ENCODE assay signal across 31 cellular contexts in the genomic region with DNA sequence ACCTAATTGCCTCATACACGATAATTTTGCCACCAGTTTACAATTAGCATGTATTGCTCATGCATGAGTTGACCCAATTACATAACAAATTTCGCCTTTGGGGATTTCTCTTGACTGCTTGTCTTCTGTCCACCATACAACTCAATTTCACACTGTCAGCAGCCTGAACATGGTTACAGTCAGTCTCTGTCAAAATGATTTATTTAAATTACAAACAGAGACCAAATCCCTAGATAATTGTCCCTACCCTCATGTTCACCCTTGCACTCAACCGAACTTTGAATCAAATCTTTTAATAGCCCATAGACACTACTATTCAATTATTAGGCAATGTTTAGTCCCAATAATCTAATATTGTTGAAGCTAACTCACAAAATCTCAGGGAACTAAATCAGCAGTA. TPM values are rescaled to one million over a fixed set of nuclear protein-coding genes. Genes with fewer than 3 reads are reported as not detected.
DNase-seq lines count a peak whose midpoint lies in the region; ATAC-seq and TF ChIP-seq lines count a peak whose summit lies in the region.
"Had no signal": no experiment of that assay in that cellular context is flagged by ENCODE, and none has a peak within 500 bp of the region (broad histone marks: within the 10 kb centered on the region; RNA-seq: fewer than 3 reads in every experiment).

No MANE protein-coding gene starts in this region.

- TF ChIP-seq CTCF in left ventricle myocardium inferior (IDR thresholded peaks at IDR 0.05; ENCODE audit: borderline replicate concordance): no peak

- intact Hi-C loops in Right ventricle myocardium inferior (cut with DNase I): no loop called here
- intact Hi-C loops in left ventricle myocardium inferior (cut with micrococcal nuclease): no loop called here

- peaks cover 8% of the 10 kb centered on the region for H3K9me3 ChIP-seq in left ventricle myocardium inferior (replicated peaks)
- H3K9me3 ChIP-seq: A549 had no signal

- H3K4me3 ChIP-seq in left ventricle myocardium inferior: no peak overlapping the region
- H3K4me3 ChIP-seq: A549, dorsolateral prefrontal cortex, heart right ventricle, lung had no signal

- H3K27me3 ChIP-seq in left ventricle myocardium inferior (ENCODE audit: low read depth): no peaks in the 10 kb centered on the region
- H3K27me3 ChIP-seq: dorsolateral prefrontal cortex, heart right ventricle had no signal

- H3K36me3 ChIP-seq in left ventricle myocardium inferior: no peaks in the 10 kb centered on the region
- H3K36me3 ChIP-seq: heart right ventricle had no signal

- no peaks in the 10 kb centered on the region for H3K4me1 ChIP-seq in left ventricle myocardium inferior
- H3K4me1 ChIP-seq: A549, parathyroid adenoma had no signal

- ATAC-seq in Right ventricle myocardium inferior: peak; percentile 56
- ATAC-seq: A549; sciatic nerve; stimulated activated effector memory CD8-positive, alpha-beta T cell treated with anti-CD3 and anti-CD28 coated beads, Interleukin-12 subunit alpha, Interleukin-12 subunit beta, amount 100 ng/mL, for 72 hours had no signal

- DNase-seq in Right ventricle myocardium inferior (ENCODE audit: missing footprints) (no peak), left ventricle myocardium inferior (no peak), NCI-H82 treated with DMSO at 0.1 percent for 48 hours (lab: John Stamatoyannopoulos, UW; ENCODE audit: unreplicated experiment) (peak; percentile 44), cerebellar cortex (ENCODE audit: low spot score) (peak; percentile 66), renal cortical epithelial cell (ENCODE audit: low read depth) (peak; percentile 16), activated T-cell treated with anti-CD3 and anti-CD28 coated beads for 4 hours (no peak), dermis blood vessel endothelial cell (no peak)
- DNase-seq in stimulated activated CD4-positive, alpha-beta T cell treated with anti-CD3 and anti-CD28 coated beads, Interleukin-15, amount 100 ng/mL, for 24 hours: no peak
- DNase-seq: activated CD4-positive, alpha-beta T cell treated with anti-CD3 and anti-CD28 coated beads for 4 hours; activated CD8-positive, alpha-beta memory T cell treated with anti-CD3 and anti-CD28 coated beads for 24 hours; activated gamma-delta T cell; activated naive CD8-positive, alpha-beta T cell treated with anti-CD3 and anti-CD28 coated beads, Interleukin-2, amount 10 ng/mL, durations not matched to agents 7 days and 5 days; activated T-cell treated with anti-CD3 and anti-CD28 coated beads, Interleukin-2, amount 50 U/mL, for 1 hour; central memory CD4-positive, alpha-beta T cell; DMS153; dorsolateral prefrontal cortex; H7; heart right ventricle; kidney glomerular epithelial cell; NCI-H146; NCI-H2171; NCI-H510A; nephron progenitor cell; stimulated activated CD4-positive, alpha-beta T cell treated with anti-CD3 and anti-CD28 coated beads, Interleukin-12 subunit alpha, Interleukin-12 subunit beta, amount 100 ng/mL, for 4 hours; stimulated activated CD4-positive, alpha-beta T cell treated with anti-CD3 and anti-CD28 coated beads, Interleukin-4, amount 100 ng/mL, for 24 hours had no signal

- H3K27ac ChIP-seq in left ventricle myocardium inferior (replicated peaks): no peak overlapping the region
- H3K27ac ChIP-seq: A549, dorsolateral prefrontal cortex, heart right ventricle, parathyroid adenoma had no signal

RNA-seq across cellular contexts. Expression of a gene that starts 59.7 kb away (rescaled TPM):
- total RNA-seq in Right ventricle myocardium inferior (666 TPM), left ventricle myocardium inferior (805 TPM), renal cortical epithelial cell (3.3 and 25.9 TPM in 2 replicates), dermis blood vessel endothelial cell (2.6 and 2.9 TPM in 2 replicates)
- total RNA-seq: activated naive CD8-positive, alpha-beta T cell treated with anti-CD3 and anti-CD28 coated beads, Interleukin-2, amount 10 ng/mL, durations not matched to agents 7 days and 5 days; B cell had no signal

Comparison
In these comparisons a context has a peak if more than half of its experiments do, and no peak if none do; other contexts are left out.
1. DNase-seq: peak in NCI-H82 treated with DMSO at 0.1 percent for 48 hours (single experiment), cerebellar cortex (single experiment) and renal cortical epithelial cell (single experiment); none in Right ventricle myocardium inferior (single experiment), left ventricle myocardium inferior (single experiment), stimulated activated CD4-positive, alpha-beta T cell treated with anti-CD3 and anti-CD28 coated beads, Interleukin-15, amount 100 ng/mL, for 24 hours (single experiment), activated T-cell treated with anti-CD3 and anti-CD28 coated beads for 4 hours (single experiment) and dermis blood vessel endothelial cell (single experiment).
2. RNA of a gene that starts 59.7 kb away (total RNA-seq): 805 TPM in left ventricle myocardium inferior (single experiment) and 666 TPM in Right ventricle myocardium inferior (single experiment); 3.3 to 25.9 TPM in renal cortical epithelial cell and 2.6 to 2.9 TPM in dermis blood vessel endothelial cell; every median in the first group is over 10 times any median in the second.